1 cellular context compared by ENCODE assay signal in the genomic region with DNA sequence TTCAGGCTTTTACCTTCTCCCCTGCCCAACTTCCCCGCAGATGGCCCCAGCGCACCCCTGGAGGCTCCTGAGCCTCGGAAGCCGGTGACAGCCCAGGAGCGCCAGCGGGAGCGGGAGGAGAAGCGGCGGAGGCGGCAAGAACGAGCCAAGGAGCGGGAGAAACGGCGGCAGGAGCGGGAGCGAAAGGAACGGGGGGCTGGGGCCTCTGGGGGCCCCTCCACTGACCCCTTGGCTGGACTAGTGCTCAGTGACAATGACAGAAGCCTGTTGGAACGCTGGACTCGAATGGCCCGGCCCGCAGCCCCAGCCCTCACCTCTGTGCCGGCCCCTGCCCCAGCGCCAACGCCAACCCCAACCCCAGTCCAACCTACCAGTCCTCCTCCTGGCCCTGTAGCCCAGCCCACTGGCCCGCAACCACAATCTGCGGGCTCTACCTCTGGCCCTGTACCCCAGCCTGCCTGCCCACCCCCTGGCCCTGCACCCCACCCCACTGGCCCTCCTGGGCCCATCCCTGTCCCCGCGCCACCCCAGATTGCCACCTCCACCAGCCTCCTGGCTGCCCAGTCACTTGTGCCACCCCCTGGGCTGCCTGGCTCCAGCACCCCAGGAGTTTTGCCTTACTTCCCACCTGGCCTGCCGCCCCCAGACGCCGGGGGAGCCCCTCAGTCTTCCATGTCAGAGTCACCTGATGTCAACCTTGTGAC.
TF ChIP-seq lines count a peak whose summit lies in the region.

No MANE protein-coding gene starts in this region.

TF ChIP-seq in HepG2, 621 proteins besides CTCF, POLR2A, EP300 and RAD21:
- TF ChIP-seq PRMT3 (CRISPR knock-in tag; IDR thresholded peaks at IDR 0.05; ENCODE audit: borderline replicate concordance, low read depth) (no peak), ZFX (CRISPR knock-in tag; IDR thresholded peaks at IDR 0.05; ENCODE audit: low read depth) (no peak), ZNF180 (CRISPR knock-in tag; IDR thresholded peaks at IDR 0.05; ENCODE audit: borderline replicate concordance, low read depth) (no peak), ZNF20 (CRISPR knock-in tag; IDR thresholded peaks at IDR 0.05) (no peak), ZNF75D (CRISPR knock-in tag; IDR thresholded peaks at IDR 0.05; ENCODE audit: borderline replicate concordance) (no peak), ZFP1 (CRISPR knock-in tag; IDR thresholded peaks at IDR 0.05) (no peak), ZNF446 (CRISPR knock-in tag; IDR thresholded peaks at IDR 0.05) (no peak), ATF7 (IDR thresholded peaks at IDR 0.05) (no peak), ATF7 (CRISPR knock-in tag; IDR thresholded peaks at IDR 0.05) (no peak), ZFP36L2 (CRISPR knock-in tag; IDR thresholded peaks at IDR 0.05) (no peak)
- TF ChIP-seq, protein P1, sequence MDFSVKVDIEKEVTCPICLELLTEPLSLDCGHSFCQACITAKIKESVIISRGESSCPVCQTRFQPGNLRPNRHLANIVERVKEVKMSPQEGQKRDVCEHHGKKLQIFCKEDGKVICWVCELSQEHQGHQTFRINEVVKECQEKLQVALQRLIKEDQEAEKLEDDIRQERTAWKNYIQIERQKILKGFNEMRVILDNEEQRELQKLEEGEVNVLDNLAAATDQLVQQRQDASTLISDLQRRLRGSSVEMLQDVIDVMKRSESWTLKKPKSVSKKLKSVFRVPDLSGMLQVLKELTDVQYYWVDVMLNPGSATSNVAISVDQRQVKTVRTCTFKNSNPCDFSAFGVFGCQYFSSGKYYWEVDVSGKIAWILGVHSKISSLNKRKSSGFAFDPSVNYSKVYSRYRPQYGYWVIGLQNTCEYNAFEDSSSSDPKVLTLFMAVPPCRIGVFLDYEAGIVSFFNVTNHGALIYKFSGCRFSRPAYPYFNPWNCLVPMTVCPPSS (IDR thresholded peaks at IDR 0.05) = no peak
- TF ChIP-seq, protein P2, sequence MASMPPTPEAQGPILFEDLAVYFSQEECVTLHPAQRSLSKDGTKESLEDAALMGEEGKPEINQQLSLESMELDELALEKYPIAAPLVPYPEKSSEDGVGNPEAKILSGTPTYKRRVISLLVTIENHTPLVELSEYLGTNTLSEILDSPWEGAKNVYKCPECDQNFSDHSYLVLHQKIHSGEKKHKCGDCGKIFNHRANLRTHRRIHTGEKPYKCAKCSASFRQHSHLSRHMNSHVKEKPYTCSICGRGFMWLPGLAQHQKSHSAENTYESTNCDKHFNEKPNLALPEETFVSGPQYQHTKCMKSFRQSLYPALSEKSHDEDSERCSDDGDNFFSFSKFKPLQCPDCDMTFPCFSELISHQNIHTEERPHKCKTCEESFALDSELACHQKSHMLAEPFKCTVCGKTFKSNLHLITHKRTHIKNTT (CRISPR knock-in tag; IDR thresholded peaks at IDR 0.05) = no peak
- TF ChIP-seq, protein P3, sequence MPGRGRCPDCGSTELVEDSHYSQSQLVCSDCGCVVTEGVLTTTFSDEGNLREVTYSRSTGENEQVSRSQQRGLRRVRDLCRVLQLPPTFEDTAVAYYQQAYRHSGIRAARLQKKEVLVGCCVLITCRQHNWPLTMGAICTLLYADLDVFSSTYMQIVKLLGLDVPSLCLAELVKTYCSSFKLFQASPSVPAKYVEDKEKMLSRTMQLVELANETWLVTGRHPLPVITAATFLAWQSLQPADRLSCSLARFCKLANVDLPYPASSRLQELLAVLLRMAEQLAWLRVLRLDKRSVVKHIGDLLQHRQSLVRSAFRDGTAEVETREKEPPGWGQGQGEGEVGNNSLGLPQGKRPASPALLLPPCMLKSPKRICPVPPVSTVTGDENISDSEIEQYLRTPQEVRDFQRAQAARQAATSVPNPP (CRISPR knock-in tag; IDR thresholded peaks at IDR 0.05) = no peak
- TF ChIP-seq, protein P4, sequence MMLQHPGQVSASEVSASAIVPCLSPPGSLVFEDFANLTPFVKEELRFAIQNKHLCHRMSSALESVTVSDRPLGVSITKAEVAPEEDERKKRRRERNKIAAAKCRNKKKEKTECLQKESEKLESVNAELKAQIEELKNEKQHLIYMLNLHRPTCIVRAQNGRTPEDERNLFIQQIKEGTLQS (CRISPR knock-in tag; IDR thresholded peaks at IDR 0.05) = no peak
